Comparison of ENCODE assay signal across 21 cellular contexts in genomic region chr6:139964737-139965136, GRCh38.
"Had no signal": no experiment of that assay in that cellular context is flagged by ENCODE, and none has a peak within 500 bp of the region (broad histone marks: within the 10 kb centered on the region; RNA-seq: fewer than 3 reads in every experiment).

No MANE protein-coding gene starts in this region.

- H3K27ac ChIP-seq: brain microvascular endothelial cell, epithelial cell of prostate, pancreas, vagina had no signal

- H3K27me3 ChIP-seq: brain microvascular endothelial cell, pancreas, tibial nerve, vagina had no signal

- H3K4me1 ChIP-seq: vagina had no signal

- H3K9me3 ChIP-seq: mucosa of descending colon, pancreas, tibial nerve, vagina had no signal

- H3K4me3 Mint-ChIP-seq: activated CD4-positive, alpha-beta T cell treated with anti-CD3 and anti-CD28 coated beads, Interleukin-2, amount 10 ng/mL, durations not matched to agents 24 days and 14 days; activated naive CD8-positive, alpha-beta T cell; central memory CD8-positive, alpha-beta T cell; natural killer cell treated with Interleukin-12 subunit alpha and Interleukin-12 subunit beta and Interleukin-15 and Interleukin-18, amount 100 ng/mL, for 72 hours; T-helper 17 cell had no signal

- H3K27ac Mint-ChIP-seq: activated CD4-positive, alpha-beta T cell treated with anti-CD3 and anti-CD28 coated beads, Interleukin-2, amount 10 ng/mL, durations not matched to agents 24 days and 14 days; activated naive CD8-positive, alpha-beta T cell; natural killer cell treated with Interleukin-12 subunit alpha and Interleukin-12 subunit beta and Interleukin-15 and Interleukin-18, amount 100 ng/mL, for 72 hours; T-helper 17 cell had no signal

- DNase-seq: activated CD4-positive, alpha-beta T cell treated with anti-CD3 and anti-CD28 coated beads, Interleukin-2, amount 10 ng/mL, durations not matched to agents 24 days and 14 days; activated CD4-positive, CD25-positive, alpha-beta regulatory T cell; activated gamma-delta T cell treated with Interleukin-2 at 50 U/mL for 16 hours; brain microvascular endothelial cell; effector CD8-positive, alpha-beta T cell; foreskin melanocyte; head of caudate nucleus; islet precursor cell; mammary epithelial cell; mucosa of descending colon; pancreas; stimulated activated CD4-positive, alpha-beta T cell treated with anti-CD3 and anti-CD28 coated beads, Interleukin-15, amount 100 ng/mL, for 24 hours; stimulated activated CD4-positive, alpha-beta T cell treated with anti-CD3 and anti-CD28 coated beads, Interleukin-4, amount 100 ng/mL, for 24 hours; stimulated activated naive CD4-positive, alpha-beta T cell; T-helper 17 cell had no signal

- H3K4me3 ChIP-seq: mucosa of descending colon, pancreas, tibial nerve, vagina had no signal

- ATAC-seq: mucosa of descending colon; natural killer cell treated with Interleukin-12 subunit alpha and Interleukin-12 subunit beta and Interleukin-15 and Interleukin-18, amount 100 ng/mL, for 72 hours; T-helper 17 cell had no signal

- H3K36me3 ChIP-seq: brain microvascular endothelial cell, pancreas, tibial nerve, vagina had no signal

- H3K9me3 Mint-ChIP-seq: activated CD4-positive, alpha-beta T cell treated with anti-CD3 and anti-CD28 coated beads, Interleukin-2, amount 10 ng/mL, durations not matched to agents 24 days and 14 days; central memory CD8-positive, alpha-beta T cell; natural killer cell treated with Interleukin-12 subunit alpha and Interleukin-12 subunit beta and Interleukin-15 and Interleukin-18, amount 100 ng/mL, for 72 hours had no signal

- FAIRE-seq: pancreas had no signal

- H3K36me3 Mint-ChIP-seq: activated naive CD8-positive, alpha-beta T cell; natural killer cell treated with Interleukin-12 subunit alpha and Interleukin-12 subunit beta and Interleukin-15 and Interleukin-18, amount 100 ng/mL, for 72 hours had no signal

- H3K27me3 Mint-ChIP-seq: activated CD4-positive, alpha-beta T cell treated with anti-CD3 and anti-CD28 coated beads, Interleukin-2, amount 10 ng/mL, durations not matched to agents 24 days and 14 days; activated naive CD8-positive, alpha-beta T cell; central memory CD8-positive, alpha-beta T cell; T-helper 17 cell had no signal

- H3K4me1 Mint-ChIP-seq: activated CD4-positive, alpha-beta T cell treated with anti-CD3 and anti-CD28 coated beads, Interleukin-2, amount 10 ng/mL, durations not matched to agents 24 days and 14 days; central memory CD8-positive, alpha-beta T cell; T-helper 17 cell had no signal
